In the genomic region with DNA sequence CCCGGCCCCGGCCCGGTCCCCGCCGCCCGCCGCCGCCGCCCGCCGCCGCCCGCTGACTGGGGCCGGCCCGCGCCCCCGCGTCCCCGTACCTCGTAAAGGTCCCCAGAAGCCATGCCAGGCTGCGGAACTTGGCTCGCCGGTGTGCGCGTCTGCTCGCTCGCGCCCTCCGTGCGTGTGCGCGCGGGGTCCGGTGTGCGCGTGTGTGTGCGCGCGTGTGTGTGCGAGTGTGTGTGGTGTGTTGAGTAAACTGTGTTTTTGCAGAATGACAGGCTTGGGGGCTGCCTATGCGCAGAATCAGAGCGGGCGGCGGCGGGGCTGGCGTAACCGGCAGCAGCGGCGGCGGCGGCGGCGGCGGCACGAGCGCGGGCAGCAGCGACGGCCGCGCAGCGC, we compare ENCODE assay signal across 8 cellular contexts. TPM values are rescaled to one million over a fixed set of nuclear protein-coding genes. Genes with fewer than 3 reads are reported as not detected.
A peak's percentile ranks its signal among the peaks of the same experiment; 100 is the strongest.
DNase-seq lines count a peak whose midpoint lies in the region; ATAC-seq and TF ChIP-seq lines count a peak whose summit lies in the region.

No MANE protein-coding gene starts in this region.

- H3K4me3 ChIP-seq in A673 (ENCODE audit: low read depth, low read length, poor library complexity, severe bottlenecking): peak overlapping the region; percentile 41

- BruUV-seq in A673 (replicated peaks; lab: Mats Ljungman, UMichigan): no TSS peak

- TF ChIP-seq CTCF in A673 (conservative IDR thresholded peaks at IDR 0.05; ENCODE audit: low read depth, low read length) (no peak), VCaP (conservative IDR thresholded peaks at IDR 0.05) (no peak)

- H3K9me3 ChIP-seq in A673 (ENCODE audit: low read depth, low read length, poor library complexity, severe bottlenecking): no peaks in the 10 kb centered on the region

- intact Hi-C loops in A673 (cut with micrococcal nuclease; ENCODE audit: unreplicated experiment): no loop called here

- POLR2A ChIA-PET in A673 (lab: Charles Lee; ENCODE audit: low non-redundant PET): no interaction called here

- peak; percentile 55 for ATAC-seq in GM18909 (IDR thresholded peaks at IDR 0.05; ENCODE audit: poor library complexity, unreplicated experiment)
- peak; percentile 48 for ATAC-seq in HG03432 (IDR thresholded peaks at IDR 0.05; ENCODE audit: unreplicated experiment)
- peak; percentile 79 for ATAC-seq in left lobe of liver

- peaks cover 65% of the 10 kb centered on the region for H3K27me3 ChIP-seq in A673 (replicated peaks; ENCODE audit: insufficient read depth, low read depth, low read length, poor library complexity)

- DNase-seq in A673 (ENCODE audit: low spot score): peak; percentile 47
- DNase-seq in caudate nucleus (lab: John Stamatoyannopoulos, UW): peak in 47 of 61 donors; percentile 3 to 81 (median 36)
- peak; percentile 75 for DNase-seq in left lobe of liver (ENCODE audit: low spot score)
- peak; percentile 74 for DNase-seq in stimulated activated CD4-positive, alpha-beta T cell treated with anti-CD3 and anti-CD28 coated beads, Interleukin-4, amount 100 ng/mL, for 1 hour
- DNase-seq in HCEC 1CT: no peak

- H3K27ac ChIP-seq in A673 (ENCODE audit: low read depth, low read length, poor library complexity, severe bottlenecking): no peak overlapping the region
- peak overlapping the region; percentile 72 for H3K27ac ChIP-seq in VCaP
- peak overlapping the region; percentile 62 for H3K27ac ChIP-seq in caudate nucleus (ENCODE audit: low read depth, low read length)

- no peaks in the 10 kb centered on the region for H3K36me3 ChIP-seq in A673 (ENCODE audit: insufficient read depth, low read length, poor library complexity, severe bottlenecking)

- H3K4me1 ChIP-seq in A673 (ENCODE audit: insufficient read depth, low read length, poor library complexity, severe bottlenecking): no peaks in the 10 kb centered on the region

- CTCF ChIA-PET in A673 (lab: Charles Lee): no interaction called here

RNA-seq across cellular contexts. Expression of gene CDYL2, which starts 0.3 kb away (rescaled TPM):
- total RNA-seq in A673 (2021) (0.48 and 0.64 TPM in 2 replicates), left lobe of liver (5.4 TPM)
